Comparison of ENCODE assay signal across 15 cellular contexts in genomic region chr10:58439632-58440364, GRCh38.
"Had no signal": no experiment of that assay in that cellular context is flagged by ENCODE, and none has a peak within 500 bp of the region (broad histone marks: within the 10 kb centered on the region; RNA-seq: fewer than 3 reads in every experiment).

No MANE protein-coding gene starts in this region.

- H3K4me1 ChIP-seq: uterus had no signal

- H3K9me3 ChIP-seq: gastroesophageal sphincter, thyroid gland, uterus had no signal

- H3K36me3 Mint-ChIP-seq: activated naive CD8-positive, alpha-beta T cell treated with anti-CD3 and anti-CD28 coated beads for 36 hours had no signal

- H3K4me3 ChIP-seq: gastroesophageal sphincter, skin epidermis, thyroid gland, uterus had no signal

- ATAC-seq: activated CD8-positive, alpha-beta T cell treated with anti-CD3 and anti-CD28 coated beads for 36 hours; activated T-cell treated with anti-CD3 and anti-CD28 coated beads, Interleukin-2, amount 50 U/mL, for 72 hours; gastroesophageal sphincter had no signal

- H3K4me3 Mint-ChIP-seq: activated CD8-positive, alpha-beta T cell treated with anti-CD3 and anti-CD28 coated beads for 36 hours; activated naive CD8-positive, alpha-beta T cell treated with anti-CD3 and anti-CD28 coated beads for 36 hours; activated T-cell treated with anti-CD3 and anti-CD28 coated beads, Interleukin-2, amount 50 U/mL, for 72 hours had no signal

- H3K27me3 ChIP-seq: gastroesophageal sphincter, thyroid gland, uterus had no signal

- DNase-seq: activated CD4-positive, alpha-beta T cell treated with anti-CD3 and anti-CD28 coated beads for 4 hours; activated CD8-positive, alpha-beta memory T cell treated with anti-CD3 and anti-CD28 coated beads, Interleukin-2, amount 50 U/mL, for 4 hours; activated CD8-positive, alpha-beta T cell treated with anti-CD3 and anti-CD28 coated beads for 36 hours; activated gamma-delta T cell treated with Interleukin-2 at 50 U/mL for 16 hours; activated naive CD8-positive, alpha-beta T cell treated with anti-CD3 and anti-CD28 coated beads for 36 hours; activated T-cell treated with anti-CD3 and anti-CD28 coated beads, Interleukin-2, amount 50 U/mL, for 72 hours; kidney glomerular epithelial cell; midbrain; posterior cingulate gyrus; T1000; thyroid gland; uterus; WERI-Rb-1 had no signal

- H3K27me3 Mint-ChIP-seq: activated naive CD8-positive, alpha-beta T cell treated with anti-CD3 and anti-CD28 coated beads for 36 hours had no signal

- H3K27ac ChIP-seq: gastroesophageal sphincter, thyroid gland, uterus, WERI-Rb-1 had no signal

- H3K36me3 ChIP-seq: gastroesophageal sphincter, thyroid gland, uterus, WERI-Rb-1 had no signal

- H3K27ac Mint-ChIP-seq: activated CD8-positive, alpha-beta T cell treated with anti-CD3 and anti-CD28 coated beads for 36 hours; activated naive CD8-positive, alpha-beta T cell treated with anti-CD3 and anti-CD28 coated beads for 36 hours; activated T-cell treated with anti-CD3 and anti-CD28 coated beads, Interleukin-2, amount 50 U/mL, for 72 hours had no signal
